Comparison of ENCODE assay signal across 2 cellular contexts in the genomic region with DNA sequence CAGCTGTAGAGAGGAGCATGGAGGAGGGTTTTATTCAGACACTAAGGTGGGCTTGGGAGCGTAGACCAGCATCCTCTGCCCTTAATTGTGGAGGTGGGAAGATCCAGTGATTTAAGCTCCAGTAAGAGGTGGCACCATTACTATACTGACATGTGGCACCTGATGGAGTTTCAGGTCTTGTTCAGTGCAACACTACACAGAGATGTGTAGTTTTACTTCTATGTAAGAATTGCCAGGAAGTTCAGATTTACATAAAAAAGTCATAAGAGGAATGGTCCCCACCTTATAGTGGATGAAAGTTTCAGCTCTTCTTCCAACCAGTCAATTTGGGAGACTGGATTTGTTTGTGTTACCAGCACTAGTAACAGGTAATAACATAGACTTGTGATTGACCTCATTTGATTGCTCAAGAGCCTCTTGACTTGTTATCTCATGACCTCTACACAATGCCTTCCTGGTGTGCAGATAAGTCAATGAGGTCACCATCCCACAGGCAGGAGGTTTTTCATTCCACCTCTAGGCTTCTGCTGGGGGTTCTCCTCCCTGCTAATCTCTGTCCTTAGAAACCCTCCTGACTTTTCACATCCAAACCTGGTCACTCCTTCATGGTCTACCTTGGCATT.
TF ChIP-seq lines count a peak whose summit lies in the region.
"Not testable (repeated sequence)": the region's sequence is repeated elsewhere in the genome, so short reads cannot be mapped to it uniquely, and the experiment has no call there.

No MANE protein-coding gene starts in this region.

TF ChIP-seq in HEK293, 187 proteins besides CTCF, POLR2A, EP300 and RAD21 (continued from another document and continues in another):
- TF ChIP-seq GLI2 (tag by site-specific recombination; IDR thresholded peaks at IDR 0.05; ENCODE audit: borderline replicate concordance, low read depth) = peak; percentile 30; the same call in 1 of the 2 replicates
- peak; percentile 53; the same call in 1 of the 2 replicates for TF ChIP-seq WT1 (tag by site-specific recombination; IDR thresholded peaks at IDR 0.05)
- TF ChIP-seq ZNF843 (tag by site-specific recombination; IDR thresholded peaks at IDR 0.05) = peak; percentile 67
- TF ChIP-seq, protein P1, sequence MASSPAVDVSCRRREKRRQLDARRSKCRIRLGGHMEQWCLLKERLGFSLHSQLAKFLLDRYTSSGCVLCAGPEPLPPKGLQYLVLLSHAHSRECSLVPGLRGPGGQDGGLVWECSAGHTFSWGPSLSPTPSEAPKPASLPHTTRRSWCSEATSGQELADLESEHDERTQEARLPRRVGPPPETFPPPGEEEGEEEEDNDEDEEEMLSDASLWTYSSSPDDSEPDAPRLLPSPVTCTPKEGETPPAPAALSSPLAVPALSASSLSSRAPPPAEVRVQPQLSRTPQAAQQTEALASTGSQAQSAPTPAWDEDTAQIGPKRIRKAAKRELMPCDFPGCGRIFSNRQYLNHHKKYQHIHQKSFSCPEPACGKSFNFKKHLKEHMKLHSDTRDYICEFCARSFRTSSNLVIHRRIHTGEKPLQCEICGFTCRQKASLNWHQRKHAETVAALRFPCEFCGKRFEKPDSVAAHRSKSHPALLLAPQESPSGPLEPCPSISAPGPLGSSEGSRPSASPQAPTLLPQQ (tag by site-specific recombination; IDR thresholded peaks at IDR 0.05) = peak; percentile 65
- TF ChIP-seq ZSCAN23 (tag by site-specific recombination; IDR thresholded peaks at IDR 0.05) = peak; percentile 54; the same call in 1 of the 2 replicates
- peak; percentile 52; the same call in 1 of the 2 replicates for TF ChIP-seq PATZ1 (tag by site-specific recombination; IDR thresholded peaks at IDR 0.05)
- TF ChIP-seq, protein P2, sequence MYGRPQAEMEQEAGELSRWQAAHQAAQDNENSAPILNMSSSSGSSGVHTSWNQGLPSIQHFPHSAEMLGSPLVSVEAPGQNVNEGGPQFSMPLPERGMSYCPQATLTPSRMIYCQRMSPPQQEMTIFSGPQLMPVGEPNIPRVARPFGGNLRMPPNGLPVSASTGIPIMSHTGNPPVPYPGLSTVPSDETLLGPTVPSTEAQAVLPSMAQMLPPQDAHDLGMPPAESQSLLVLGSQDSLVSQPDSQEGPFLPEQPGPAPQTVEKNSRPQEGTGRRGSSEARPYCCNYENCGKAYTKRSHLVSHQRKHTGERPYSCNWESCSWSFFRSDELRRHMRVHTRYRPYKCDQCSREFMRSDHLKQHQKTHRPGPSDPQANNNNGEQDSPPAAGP (tag by site-specific recombination; IDR thresholded peaks at IDR 0.05) = peak; percentile 70
- TF ChIP-seq, protein P3, sequence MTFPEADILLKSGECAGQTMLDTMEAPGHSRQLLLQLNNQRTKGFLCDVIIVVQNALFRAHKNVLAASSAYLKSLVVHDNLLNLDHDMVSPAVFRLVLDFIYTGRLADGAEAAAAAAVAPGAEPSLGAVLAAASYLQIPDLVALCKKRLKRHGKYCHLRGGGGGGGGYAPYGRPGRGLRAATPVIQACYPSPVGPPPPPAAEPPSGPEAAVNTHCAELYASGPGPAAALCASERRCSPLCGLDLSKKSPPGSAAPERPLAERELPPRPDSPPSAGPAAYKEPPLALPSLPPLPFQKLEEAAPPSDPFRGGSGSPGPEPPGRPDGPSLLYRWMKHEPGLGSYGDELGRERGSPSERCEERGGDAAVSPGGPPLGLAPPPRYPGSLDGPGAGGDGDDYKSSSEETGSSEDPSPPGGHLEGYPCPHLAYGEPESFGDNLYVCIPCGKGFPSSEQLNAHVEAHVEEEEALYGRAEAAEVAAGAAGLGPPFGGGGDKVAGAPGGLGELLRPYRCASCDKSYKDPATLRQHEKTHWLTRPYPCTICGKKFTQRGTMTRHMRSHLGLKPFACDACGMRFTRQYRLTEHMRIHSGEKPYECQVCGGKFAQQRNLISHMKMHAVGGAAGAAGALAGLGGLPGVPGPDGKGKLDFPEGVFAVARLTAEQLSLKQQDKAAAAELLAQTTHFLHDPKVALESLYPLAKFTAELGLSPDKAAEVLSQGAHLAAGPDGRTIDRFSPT (tag by site-specific recombination; IDR thresholded peaks at IDR 0.05) = peak; percentile 89
- peak; percentile 68; the same call in 1 of the 2 replicates for TF ChIP-seq ZNF24 (tag by site-specific recombination; IDR thresholded peaks at IDR 0.05)
- 0 out of 2 replicates have a peak, but pooled peaks have one; percentile 15 for TF ChIP-seq ZNF449 (tag by site-specific recombination; IDR thresholded peaks at IDR 0.05)
- 0 out of 2 replicates have a peak, but pooled peaks have one; percentile 50 for TF ChIP-seq ZFP69B (tag by site-specific recombination; IDR thresholded peaks at IDR 0.05)
- TF ChIP-seq ZBTB21 (tag by site-specific recombination; IDR thresholded peaks at IDR 0.05) = peak; percentile 83
- TF ChIP-seq SP7 (tag by site-specific recombination; IDR thresholded peaks at IDR 0.05) = peak; percentile 96

TF ChIP-seq in K562, 482 proteins besides CTCF, POLR2A, EP300 and RAD21 (continued from another document):
- not testable (repeated sequence) for TF ChIP-seq NR2C2 (CRISPR knock-in tag; IDR thresholded peaks at IDR 0.05)
- TF ChIP-seq NR2C2 (tag; IDR thresholded peaks at IDR 0.05) = peak; percentile 12; the same call in 1 of the 2 replicates
- peak; percentile 53 for TF ChIP-seq CEBPB (tag; IDR thresholded peaks at IDR 0.05)
TF ChIP-seq in K562: peak in this region for 4; not testable (repeated sequence) for 478.
